In genomic region chr5:96675882-96676281, GRCh38 we compare ENCODE assay signal across 25 cellular contexts.
"Had no signal": no experiment of that assay in that cellular context is flagged by ENCODE, and none has a peak within 500 bp of the region (broad histone marks: within the 10 kb centered on the region; RNA-seq: fewer than 3 reads in every experiment).

No MANE protein-coding gene starts in this region.

- ATAC-seq: activated CD4-positive, alpha-beta T cell treated with anti-CD3 and anti-CD28 coated beads for 36 hours; activated T-helper 17 cell treated with anti-CD3 and anti-CD28 coated beads, Interleukin-2, amount 50 U/mL, for 72 hours had no signal

- H3K9me3 Mint-ChIP-seq: activated CD4-positive, alpha-beta memory T cell treated with anti-CD3 and anti-CD28 coated beads, Interleukin-2, amount 10 ng/mL, durations not matched to agents 7 days and 5 days; activated naive CD4-positive, alpha-beta T cell treated with anti-CD3 and anti-CD28 coated beads, Interleukin-2, amount 10 ng/mL, durations not matched to agents 7 days and 5 days; activated naive CD8-positive, alpha-beta T cell treated with anti-CD3 and anti-CD28 coated beads, Interleukin-2, amount 10 ng/mL, durations not matched to agents 7 days and 5 days; activated T-helper 17 cell treated with anti-CD3 and anti-CD28 coated beads, Interleukin-2, amount 50 U/mL, for 72 hours had no signal

- H3K27me3 Mint-ChIP-seq: activated CD4-positive, alpha-beta memory T cell treated with anti-CD3 and anti-CD28 coated beads, Interleukin-2, amount 10 ng/mL, durations not matched to agents 7 days and 5 days; activated CD4-positive, alpha-beta T cell treated with anti-CD3 and anti-CD28 coated beads for 36 hours; activated naive CD4-positive, alpha-beta T cell treated with anti-CD3 and anti-CD28 coated beads, Interleukin-2, amount 10 ng/mL, durations not matched to agents 7 days and 5 days; activated naive CD8-positive, alpha-beta T cell treated with anti-CD3 and anti-CD28 coated beads, Interleukin-2, amount 10 ng/mL, durations not matched to agents 7 days and 5 days; activated T-helper 17 cell treated with anti-CD3 and anti-CD28 coated beads, Interleukin-2, amount 50 U/mL, for 72 hours had no signal

- H3K4me1 ChIP-seq: SJCRH30 had no signal

- H3K4me3 ChIP-seq: adrenal gland, Peyer's patch, SJCRH30 had no signal

- H3K36me3 ChIP-seq: adrenal gland, SJCRH30, WERI-Rb-1 had no signal

- H3K9ac ChIP-seq: SK-N-SH had no signal

- H3K4me1 Mint-ChIP-seq: activated CD4-positive, alpha-beta T cell treated with anti-CD3 and anti-CD28 coated beads for 36 hours; activated naive CD4-positive, alpha-beta T cell treated with anti-CD3 and anti-CD28 coated beads, Interleukin-2, amount 10 ng/mL, durations not matched to agents 7 days and 5 days had no signal

- H3K27me3 ChIP-seq: adrenal gland, Peyer's patch, SJCRH30 had no signal

- H3K27ac ChIP-seq: adrenal gland, Peyer's patch, RWPE1, SJCRH30, WERI-Rb-1 had no signal

- H3K4me2 ChIP-seq: SK-N-SH had no signal

- H3K4me3 Mint-ChIP-seq: activated CD4-positive, alpha-beta memory T cell treated with anti-CD3 and anti-CD28 coated beads, Interleukin-2, amount 10 ng/mL, durations not matched to agents 7 days and 5 days; activated CD4-positive, alpha-beta T cell treated with anti-CD3 and anti-CD28 coated beads for 36 hours; activated naive CD4-positive, alpha-beta T cell treated with anti-CD3 and anti-CD28 coated beads, Interleukin-2, amount 10 ng/mL, durations not matched to agents 7 days and 5 days; activated naive CD8-positive, alpha-beta T cell treated with anti-CD3 and anti-CD28 coated beads, Interleukin-2, amount 10 ng/mL, durations not matched to agents 7 days and 5 days; activated T-helper 17 cell treated with anti-CD3 and anti-CD28 coated beads, Interleukin-2, amount 50 U/mL, for 72 hours had no signal

- H3K27ac Mint-ChIP-seq: activated CD4-positive, alpha-beta memory T cell treated with anti-CD3 and anti-CD28 coated beads, Interleukin-2, amount 10 ng/mL, durations not matched to agents 7 days and 5 days; activated CD4-positive, alpha-beta T cell treated with anti-CD3 and anti-CD28 coated beads for 36 hours; activated naive CD4-positive, alpha-beta T cell treated with anti-CD3 and anti-CD28 coated beads, Interleukin-2, amount 10 ng/mL, durations not matched to agents 7 days and 5 days; activated naive CD8-positive, alpha-beta T cell treated with anti-CD3 and anti-CD28 coated beads, Interleukin-2, amount 10 ng/mL, durations not matched to agents 7 days and 5 days; activated T-helper 17 cell treated with anti-CD3 and anti-CD28 coated beads, Interleukin-2, amount 50 U/mL, for 72 hours had no signal

- DNase-seq: activated CD4-positive, alpha-beta memory T cell treated with anti-CD3 and anti-CD28 coated beads, Interleukin-2, amount 10 ng/mL, durations not matched to agents 7 days and 5 days; activated CD4-positive, alpha-beta T cell treated with anti-CD3 and anti-CD28 coated beads for 36 hours; activated CD4-positive, alpha-beta T cell treated with anti-CD3 and anti-CD28 coated beads, Interleukin-2, amount 50 U/mL, for 1 hour; activated gamma-delta T cell; activated naive CD4-positive, alpha-beta T cell treated with anti-CD3 and anti-CD28 coated beads, Interleukin-2, amount 10 ng/mL, durations not matched to agents 7 days and 5 days; activated naive CD8-positive, alpha-beta T cell treated with anti-CD3 and anti-CD28 coated beads, Interleukin-2, amount 10 ng/mL, durations not matched to agents 7 days and 5 days; activated T-cell treated with anti-CD3 and anti-CD28 coated beads for 4 hours; activated T-cell treated with anti-CD3 and anti-CD28 coated beads, Interleukin-2, amount 50 U/mL, for 48 hours; adrenal gland; anterior cingulate cortex; Kasumi-1; KBM-7; NCI-H1092 treated with DMSO at 0.1 percent for 48 hours; NCI-H1417 treated with DMSO at 0.1 percent for 48 hours; NCI-H1694; NCI-H2029 treated with DMSO at 0.1 percent for 48 hours; NCI-H524; Peyer's patch; Right ventricle myocardium superior; SJCRH30; SK-N-SH; T-helper 1 cell; WERI-Rb-1 had no signal

- H3K9me3 ChIP-seq: adrenal gland, Peyer's patch, SJCRH30, SK-N-SH had no signal
